1 cellular context compared by ENCODE assay signal in the genomic region with DNA sequence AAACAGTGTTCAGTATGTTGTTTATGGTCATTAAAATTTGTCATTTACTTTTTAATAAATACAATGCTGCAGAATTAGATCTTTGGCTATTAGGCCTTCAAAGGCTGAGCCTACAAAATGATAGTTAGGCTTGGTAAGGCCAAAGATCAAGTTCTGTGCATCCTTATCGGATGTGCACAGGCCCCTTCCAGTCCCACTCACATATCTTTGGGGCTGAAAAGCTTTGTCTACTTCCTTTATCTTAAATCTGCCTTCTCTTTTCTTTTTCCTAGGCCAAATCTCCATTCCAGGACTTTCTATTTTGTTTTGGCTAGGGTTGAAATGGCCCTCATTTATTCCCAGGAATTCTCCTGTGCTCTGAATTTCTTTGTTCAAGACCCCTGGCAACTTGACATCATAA.
A peak's percentile ranks its signal among the peaks of the same experiment; 100 is the strongest.
TF ChIP-seq lines count a peak whose summit lies in the region.

No MANE protein-coding gene starts in this region.

TF ChIP-seq in K562, 482 proteins besides CTCF, POLR2A, EP300 and RAD21 (continued from another document and continues in another):
- TF ChIP-seq, protein P1, sequence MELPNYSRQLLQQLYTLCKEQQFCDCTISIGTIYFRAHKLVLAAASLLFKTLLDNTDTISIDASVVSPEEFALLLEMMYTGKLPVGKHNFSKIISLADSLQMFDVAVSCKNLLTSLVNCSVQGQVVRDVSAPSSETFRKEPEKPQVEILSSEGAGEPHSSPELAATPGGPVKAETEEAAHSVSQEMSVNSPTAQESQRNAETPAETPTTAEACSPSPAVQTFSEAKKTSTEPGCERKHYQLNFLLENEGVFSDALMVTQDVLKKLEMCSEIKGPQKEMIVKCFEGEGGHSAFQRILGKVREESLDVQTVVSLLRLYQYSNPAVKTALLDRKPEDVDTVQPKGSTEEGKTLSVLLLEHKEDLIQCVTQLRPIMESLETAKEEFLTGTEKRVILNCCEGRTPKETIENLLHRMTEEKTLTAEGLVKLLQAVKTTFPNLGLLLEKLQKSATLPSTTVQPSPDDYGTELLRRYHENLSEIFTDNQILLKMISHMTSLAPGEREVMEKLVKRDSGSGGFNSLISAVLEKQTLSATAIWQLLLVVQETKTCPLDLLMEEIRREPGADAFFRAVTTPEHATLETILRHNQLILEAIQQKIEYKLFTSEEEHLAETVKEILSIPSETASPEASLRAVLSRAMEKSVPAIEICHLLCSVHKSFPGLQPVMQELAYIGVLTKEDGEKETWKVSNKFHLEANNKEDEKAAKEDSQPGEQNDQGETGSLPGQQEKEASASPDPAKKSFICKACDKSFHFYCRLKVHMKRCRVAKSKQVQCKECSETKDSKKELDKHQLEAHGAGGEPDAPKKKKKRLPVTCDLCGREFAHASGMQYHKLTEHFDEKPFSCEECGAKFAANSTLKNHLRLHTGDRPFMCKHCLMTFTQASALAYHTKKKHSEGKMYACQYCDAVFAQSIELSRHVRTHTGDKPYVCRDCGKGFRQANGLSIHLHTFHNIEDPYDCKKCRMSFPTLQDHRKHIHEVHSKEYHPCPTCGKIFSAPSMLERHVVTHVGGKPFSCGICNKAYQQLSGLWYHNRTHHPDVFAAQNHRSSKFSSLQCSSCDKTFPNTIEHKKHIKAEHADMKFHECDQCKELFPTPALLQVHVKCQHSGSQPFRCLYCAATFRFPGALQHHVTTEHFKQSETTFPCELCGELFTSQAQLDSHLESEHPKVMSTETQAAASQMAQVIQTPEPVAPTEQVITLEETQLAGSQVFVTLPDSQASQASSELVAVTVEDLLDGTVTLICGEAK (IDR thresholded peaks at IDR 0.05) = no peak
- TF ChIP-seq, protein P1 (CRISPR knock-in tag; IDR thresholded peaks at IDR 0.05) = no peak
- TF ChIP-seq DPF2 (IDR thresholded peaks at IDR 0.05) = peak; percentile 57; the same call in 1 of the 2 replicates
- peak; percentile 25; the same call in 1 of the 2 replicates for TF ChIP-seq STAT5A (IDR thresholded peaks at IDR 0.05; ENCODE audit: borderline replicate concordance, low read length)
- TF ChIP-seq ZNF551 (CRISPR knock-in tag; IDR thresholded peaks at IDR 0.05) = no peak
- peak; percentile 63; the same call in 1 of the 2 replicates for TF ChIP-seq SMARCE1 (IDR thresholded peaks at IDR 0.05)
- TF ChIP-seq ARID1B (IDR thresholded peaks at IDR 0.05) = peak; percentile 86
- no peak for TF ChIP-seq PTTG1 (tag; IDR thresholded peaks at IDR 0.05; ENCODE audit: low read depth)
- TF ChIP-seq NONO (IDR thresholded peaks at IDR 0.05; ENCODE audit: low read depth in 2 of 2, low read length in 1 of 2) = no peak
- peak; percentile 80 for TF ChIP-seq SMAD4 (CRISPR knock-in tag; conservative IDR thresholded peaks at IDR 0.05)
- TF ChIP-seq BACH1 (tag; IDR thresholded peaks at IDR 0.05) = no peak
- TF ChIP-seq NFIX (CRISPR knock-in tag; IDR thresholded peaks at IDR 0.05; ENCODE audit: low read depth) = no peak
- peak; percentile 68; the same call in 1 of the 2 replicates for TF ChIP-seq TEAD4 (IDR thresholded peaks at IDR 0.05; ENCODE audit: low read length)
- no peak for TF ChIP-seq TEAD4 (CRISPR knock-in tag; IDR thresholded peaks at IDR 0.05; ENCODE audit: borderline replicate concordance)
- TF ChIP-seq SIRT6 (IDR thresholded peaks at IDR 0.05; ENCODE audit: low read depth, low read length) = no peak
- TF ChIP-seq KDM1A (IDR thresholded peaks at IDR 0.05) = peak; percentile 62 to 65
- TF ChIP-seq MTA2 (IDR thresholded peaks at IDR 0.05; ENCODE audit: low read depth) = peak; percentile 49
- TF ChIP-seq U2AF2 (optimal IDR thresholded peaks at IDR 0.05; ENCODE audit: low read depth, low read length) = no peak
- TF ChIP-seq, protein P2, sequence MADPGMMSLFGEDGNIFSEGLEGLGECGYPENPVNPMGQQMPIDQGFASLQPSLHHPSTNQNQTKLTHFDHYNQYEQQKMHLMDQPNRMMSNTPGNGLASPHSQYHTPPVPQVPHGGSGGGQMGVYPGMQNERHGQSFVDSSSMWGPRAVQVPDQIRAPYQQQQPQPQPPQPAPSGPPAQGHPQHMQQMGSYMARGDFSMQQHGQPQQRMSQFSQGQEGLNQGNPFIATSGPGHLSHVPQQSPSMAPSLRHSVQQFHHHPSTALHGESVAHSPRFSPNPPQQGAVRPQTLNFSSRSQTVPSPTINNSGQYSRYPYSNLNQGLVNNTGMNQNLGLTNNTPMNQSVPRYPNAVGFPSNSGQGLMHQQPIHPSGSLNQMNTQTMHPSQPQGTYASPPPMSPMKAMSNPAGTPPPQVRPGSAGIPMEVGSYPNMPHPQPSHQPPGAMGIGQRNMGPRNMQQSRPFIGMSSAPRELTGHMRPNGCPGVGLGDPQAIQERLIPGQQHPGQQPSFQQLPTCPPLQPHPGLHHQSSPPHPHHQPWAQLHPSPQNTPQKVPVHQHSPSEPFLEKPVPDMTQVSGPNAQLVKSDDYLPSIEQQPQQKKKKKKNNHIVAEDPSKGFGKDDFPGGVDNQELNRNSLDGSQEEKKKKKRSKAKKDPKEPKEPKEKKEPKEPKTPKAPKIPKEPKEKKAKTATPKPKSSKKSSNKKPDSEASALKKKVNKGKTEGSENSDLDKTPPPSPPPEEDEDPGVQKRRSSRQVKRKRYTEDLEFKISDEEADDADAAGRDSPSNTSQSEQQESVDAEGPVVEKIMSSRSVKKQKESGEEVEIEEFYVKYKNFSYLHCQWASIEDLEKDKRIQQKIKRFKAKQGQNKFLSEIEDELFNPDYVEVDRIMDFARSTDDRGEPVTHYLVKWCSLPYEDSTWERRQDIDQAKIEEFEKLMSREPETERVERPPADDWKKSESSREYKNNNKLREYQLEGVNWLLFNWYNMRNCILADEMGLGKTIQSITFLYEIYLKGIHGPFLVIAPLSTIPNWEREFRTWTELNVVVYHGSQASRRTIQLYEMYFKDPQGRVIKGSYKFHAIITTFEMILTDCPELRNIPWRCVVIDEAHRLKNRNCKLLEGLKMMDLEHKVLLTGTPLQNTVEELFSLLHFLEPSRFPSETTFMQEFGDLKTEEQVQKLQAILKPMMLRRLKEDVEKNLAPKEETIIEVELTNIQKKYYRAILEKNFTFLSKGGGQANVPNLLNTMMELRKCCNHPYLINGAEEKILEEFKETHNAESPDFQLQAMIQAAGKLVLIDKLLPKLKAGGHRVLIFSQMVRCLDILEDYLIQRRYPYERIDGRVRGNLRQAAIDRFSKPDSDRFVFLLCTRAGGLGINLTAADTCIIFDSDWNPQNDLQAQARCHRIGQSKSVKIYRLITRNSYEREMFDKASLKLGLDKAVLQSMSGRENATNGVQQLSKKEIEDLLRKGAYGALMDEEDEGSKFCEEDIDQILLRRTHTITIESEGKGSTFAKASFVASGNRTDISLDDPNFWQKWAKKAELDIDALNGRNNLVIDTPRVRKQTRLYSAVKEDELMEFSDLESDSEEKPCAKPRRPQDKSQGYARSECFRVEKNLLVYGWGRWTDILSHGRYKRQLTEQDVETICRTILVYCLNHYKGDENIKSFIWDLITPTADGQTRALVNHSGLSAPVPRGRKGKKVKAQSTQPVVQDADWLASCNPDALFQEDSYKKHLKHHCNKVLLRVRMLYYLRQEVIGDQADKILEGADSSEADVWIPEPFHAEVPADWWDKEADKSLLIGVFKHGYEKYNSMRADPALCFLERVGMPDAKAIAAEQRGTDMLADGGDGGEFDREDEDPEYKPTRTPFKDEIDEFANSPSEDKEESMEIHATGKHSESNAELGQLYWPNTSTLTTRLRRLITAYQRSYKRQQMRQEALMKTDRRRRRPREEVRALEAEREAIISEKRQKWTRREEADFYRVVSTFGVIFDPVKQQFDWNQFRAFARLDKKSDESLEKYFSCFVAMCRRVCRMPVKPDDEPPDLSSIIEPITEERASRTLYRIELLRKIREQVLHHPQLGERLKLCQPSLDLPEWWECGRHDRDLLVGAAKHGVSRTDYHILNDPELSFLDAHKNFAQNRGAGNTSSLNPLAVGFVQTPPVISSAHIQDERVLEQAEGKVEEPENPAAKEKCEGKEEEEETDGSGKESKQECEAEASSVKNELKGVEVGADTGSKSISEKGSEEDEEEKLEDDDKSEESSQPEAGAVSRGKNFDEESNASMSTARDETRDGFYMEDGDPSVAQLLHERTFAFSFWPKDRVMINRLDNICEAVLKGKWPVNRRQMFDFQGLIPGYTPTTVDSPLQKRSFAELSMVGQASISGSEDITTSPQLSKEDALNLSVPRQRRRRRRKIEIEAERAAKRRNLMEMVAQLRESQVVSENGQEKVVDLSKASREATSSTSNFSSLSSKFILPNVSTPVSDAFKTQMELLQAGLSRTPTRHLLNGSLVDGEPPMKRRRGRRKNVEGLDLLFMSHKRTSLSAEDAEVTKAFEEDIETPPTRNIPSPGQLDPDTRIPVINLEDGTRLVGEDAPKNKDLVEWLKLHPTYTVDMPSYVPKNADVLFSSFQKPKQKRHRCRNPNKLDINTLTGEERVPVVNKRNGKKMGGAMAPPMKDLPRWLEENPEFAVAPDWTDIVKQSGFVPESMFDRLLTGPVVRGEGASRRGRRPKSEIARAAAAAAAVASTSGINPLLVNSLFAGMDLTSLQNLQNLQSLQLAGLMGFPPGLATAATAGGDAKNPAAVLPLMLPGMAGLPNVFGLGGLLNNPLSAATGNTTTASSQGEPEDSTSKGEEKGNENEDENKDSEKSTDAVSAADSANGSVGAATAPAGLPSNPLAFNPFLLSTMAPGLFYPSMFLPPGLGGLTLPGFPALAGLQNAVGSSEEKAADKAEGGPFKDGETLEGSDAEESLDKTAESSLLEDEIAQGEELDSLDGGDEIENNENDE (IDR thresholded peaks at IDR 0.05; ENCODE audit: low read depth, low read length) = no peak
- TF ChIP-seq HDAC1 (IDR thresholded peaks at IDR 0.05) = 0 out of 4 replicates have a peak, but pooled peaks of 1 of the 2 experiments have one; percentile 18
- TF ChIP-seq ZBTB7A (IDR thresholded peaks at IDR 0.05; ENCODE audit: borderline replicate concordance, control insufficient read depth, low read depth, low read length) = no peak
- TF ChIP-seq JUND (IDR thresholded peaks at IDR 0.05; ENCODE audit: borderline replicate concordance, low read depth, low read length) = no peak
- TF ChIP-seq JUND (tag; IDR thresholded peaks at IDR 0.05; ENCODE audit: borderline replicate concordance, low read depth, low read length) = no peak; the same call in 2 of the 3 replicates
- no peak for TF ChIP-seq MAFG (tag; conservative IDR thresholded peaks at IDR 0.05)
- no peak for TF ChIP-seq NFIC (IDR thresholded peaks at IDR 0.05)
- TF ChIP-seq TCF3 (CRISPR knock-in tag; IDR thresholded peaks at IDR 0.05) = peak; percentile 73
- no peak for TF ChIP-seq CEBPB (tag; IDR thresholded peaks at IDR 0.05)
- TF ChIP-seq PCBP1 (IDR thresholded peaks at IDR 0.05; ENCODE audit: low read depth, low read length, poor library complexity, severe bottlenecking) = no peak
- TF ChIP-seq ZNF41 (CRISPR knock-in tag; conservative IDR thresholded peaks at IDR 0.05) = no peak
- 0 out of 2 replicates have a peak, but pooled peaks have one; percentile 11 for TF ChIP-seq EGR1 (conservative IDR thresholded peaks at IDR 0.05)
- TF ChIP-seq, protein P3, sequence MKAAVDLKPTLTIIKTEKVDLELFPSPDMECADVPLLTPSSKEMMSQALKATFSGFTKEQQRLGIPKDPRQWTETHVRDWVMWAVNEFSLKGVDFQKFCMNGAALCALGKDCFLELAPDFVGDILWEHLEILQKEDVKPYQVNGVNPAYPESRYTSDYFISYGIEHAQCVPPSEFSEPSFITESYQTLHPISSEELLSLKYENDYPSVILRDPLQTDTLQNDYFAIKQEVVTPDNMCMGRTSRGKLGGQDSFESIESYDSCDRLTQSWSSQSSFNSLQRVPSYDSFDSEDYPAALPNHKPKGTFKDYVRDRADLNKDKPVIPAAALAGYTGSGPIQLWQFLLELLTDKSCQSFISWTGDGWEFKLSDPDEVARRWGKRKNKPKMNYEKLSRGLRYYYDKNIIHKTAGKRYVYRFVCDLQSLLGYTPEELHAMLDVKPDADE (conservative IDR thresholded peaks at IDR 0.05; ENCODE audit: control insufficient read depth, low read depth, low read length) = no peak
- TF ChIP-seq HNRNPUL1 (IDR thresholded peaks at IDR 0.05; ENCODE audit: low read length) = no peak
- no peak for TF ChIP-seq CCNT2 (IDR thresholded peaks at IDR 0.05; ENCODE audit: borderline replicate concordance, extremely low read depth, insufficient read length, low read depth, low read length)
- no peak for TF ChIP-seq MAZ (CRISPR knock-in tag; conservative IDR thresholded peaks at IDR 0.05 in 1 of 2, IDR thresholded peaks at IDR 0.05 in 1 of 2)
- no peak for TF ChIP-seq ZNF184 (CRISPR knock-in tag; IDR thresholded peaks at IDR 0.05)
- TF ChIP-seq ZNF584 (CRISPR knock-in tag; IDR thresholded peaks at IDR 0.05; ENCODE audit: low read depth) = no peak
- no peak for TF ChIP-seq NBN (IDR thresholded peaks at IDR 0.05; ENCODE audit: low read depth)
- no peak for TF ChIP-seq MIER1 (IDR thresholded peaks at IDR 0.05; ENCODE audit: low read depth)
- TF ChIP-seq MECOM (CRISPR knock-in tag; IDR thresholded peaks at IDR 0.05) = no peak
- no peak for TF ChIP-seq COPS2 (conservative IDR thresholded peaks at IDR 0.05)
- TF ChIP-seq ADNP (tag; IDR thresholded peaks at IDR 0.05) = no peak
- no peak for TF ChIP-seq ZNF224 (CRISPR knock-in tag; IDR thresholded peaks at IDR 0.05)
- no peak for TF ChIP-seq PRMT5 (CRISPR knock-in tag; IDR thresholded peaks at IDR 0.05)
